Comparison of ENCODE assay signal across 8 cellular contexts in the genomic region with DNA sequence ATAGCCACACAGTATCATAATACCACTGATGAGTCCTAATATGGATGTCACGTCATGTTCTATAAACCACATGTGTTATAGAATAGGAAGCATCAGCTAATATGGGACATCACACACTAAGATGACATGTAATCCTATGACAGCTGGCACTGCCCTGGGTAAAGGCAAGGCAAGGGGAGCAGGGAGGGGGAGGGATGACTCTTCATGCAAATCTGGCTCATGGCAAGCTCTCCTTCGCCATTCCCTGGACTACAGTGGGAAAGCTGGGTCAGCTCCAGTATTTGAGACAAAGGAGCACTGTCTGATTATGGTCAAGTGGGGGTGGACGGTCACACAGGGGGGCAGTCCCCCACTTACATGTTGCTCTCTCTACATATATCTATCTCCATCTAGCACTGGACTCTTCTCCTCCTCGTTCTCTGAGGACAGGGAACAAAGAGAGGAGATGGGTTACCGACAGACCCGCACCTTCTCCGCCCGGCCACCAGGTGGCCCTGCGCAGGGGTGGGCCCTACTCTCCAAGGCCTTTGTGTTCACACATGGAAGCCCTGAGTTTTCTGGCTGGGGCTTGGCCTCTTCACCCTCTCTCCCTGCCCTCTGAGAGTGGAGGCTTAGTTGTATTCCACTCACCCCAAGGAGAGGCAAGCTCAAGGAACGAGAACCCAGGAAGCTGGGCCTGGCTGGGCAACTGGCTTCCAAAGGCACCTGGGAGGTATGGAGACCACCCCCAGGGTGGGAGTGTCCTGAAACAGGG. TPM values are rescaled to one million over a fixed set of nuclear protein-coding genes. Genes with fewer than 3 reads are reported as not detected.
DNase-seq lines count a peak whose midpoint lies in the region; ATAC-seq and TF ChIP-seq lines count a peak whose summit lies in the region.

No MANE protein-coding gene starts in this region.

- TF ChIP-seq CTCF in Panc1 (IDR thresholded peaks at IDR 0.05) = peak; percentile 78

- CTCF ChIA-PET in Panc1 (lab: Charles Lee) = interaction anchor here (0.6 kb wide), 1 partner anchor 105 kb away, joined by 4 read pairs; no protein-coding TSS in a partner anchor

- no peak overlapping the region for H3K4me3 ChIP-seq in Panc1 (ENCODE audit: low read depth in 2 of 2, low read length in 2 of 2)

- no TSS peak for BruUV-seq in Panc1 (replicated peaks; lab: Mats Ljungman, UMichigan)

- DNase-seq in GF-D8 (lab: John Stamatoyannopoulos, UW) (peak; percentile 21), HUDEP-2 (lab: John Stamatoyannopoulos, UW; ENCODE audit: unreplicated experiment in 76 of 76) (peak in 52 of 76 experiments; percentile 2 to 69 (median 38)), Panc1 (ENCODE audit: low read depth, low spot score) (peak; percentile 8), globus pallidus (ENCODE audit: low spot score) (peak; percentile 44), renal cortical epithelial cell (ENCODE audit: low read depth) (peak; percentile 9)
- peak; percentile 84 for DNase-seq in activated effector memory CD4-positive, alpha-beta T cell treated with anti-CD3 and anti-CD28 coated beads, Interleukin-2, amount 50 U/mL, for 16 hours

- in situ Hi-C loops in Panc1 (cut with HindIII; ENCODE audit: low pct_unique_long_range_greater_than_20kb, low sequenced_read_pairs) = no loop called here

- H3K27ac ChIP-seq in Panc1 (ENCODE audit: low read length) = no peak overlapping the region

- peak; percentile 84 for ATAC-seq in Panc1
- ATAC-seq in HG03097 (IDR thresholded peaks at IDR 0.05; ENCODE audit: low FRiP score, unreplicated experiment) = no peak
- ATAC-seq in GM18873 (IDR thresholded peaks at IDR 0.05; ENCODE audit: low FRiP score, unreplicated experiment) = no peak

- no peaks in the 10 kb centered on the region for H3K4me1 ChIP-seq in Panc1 (ENCODE audit: control insufficient read depth, insufficient read depth, low read length)

- no peaks in the 10 kb centered on the region for H3K9me3 ChIP-seq in Panc1 (ENCODE audit: control insufficient read depth, insufficient read depth, low read depth, low read length)

- H3K36me3 ChIP-seq in Panc1 (ENCODE audit: control insufficient read depth, insufficient read depth, low read length) = no peaks in the 10 kb centered on the region

- H3K27me3 ChIP-seq in Panc1 (ENCODE audit: control insufficient read depth, insufficient read depth, low read length) = no peaks in the 10 kb centered on the region

- POLR2A ChIA-PET in Panc1 (lab: Charles Lee) = no interaction called here

- intact Hi-C loops in Panc1 (cut with micrococcal nuclease; ENCODE audit: unreplicated experiment) = no loop called here

RNA-seq across cellular contexts. Expression of gene MPO, which starts 23.4 kb away (rescaled TPM):
- total RNA-seq in Panc1 (2021; ENCODE audit: unreplicated experiment) (not detected), renal cortical epithelial cell (0.17 TPM in 1 of 2 replicates, not detected in the other)
- not detected for polyA plus RNA-seq in Panc1 (2012; ENCODE audit: insufficient read length)

RNA-seq across cellular contexts. Expression of gene TSPOAP1, which starts 24.4 kb away (rescaled TPM):
- total RNA-seq in Panc1 (2021; ENCODE audit: unreplicated experiment) (0.05 TPM), renal cortical epithelial cell (0.17 and 6.1 TPM in 2 replicates)
- polyA plus RNA-seq in Panc1 (2012; ENCODE audit: insufficient read length) = 0.05 TPM

RNA-seq across cellular contexts. Expression of gene SUPT4H1, which starts 47.8 kb away (rescaled TPM):
- total RNA-seq in Panc1 (2021; ENCODE audit: unreplicated experiment) (53.8 TPM), renal cortical epithelial cell (53.8 and 85.3 TPM in 2 replicates)
- polyA plus RNA-seq in Panc1 (2012; ENCODE audit: insufficient read length) = 76.4 TPM

Comparison
In these comparisons a context has a peak if more than half of its experiments do, and no peak if none do; other contexts are left out.
1. DNase-seq: peak in every context shown above with its lines; median percentile 84 in activated effector memory CD4-positive, alpha-beta T cell treated with anti-CD3 and anti-CD28 coated beads, Interleukin-2, amount 50 U/mL, for 16 hours; 44 in globus pallidus; 38 in HUDEP-2; 21 in GF-D8; 9 in renal cortical epithelial cell; 8 in Panc1.